In genomic region chr18:3931542-3932112, GRCh38 we compare ENCODE assay signal across 10 cellular contexts.
"Had no signal": no experiment of that assay in that cellular context is flagged by ENCODE, and none has a peak within 500 bp of the region (broad histone marks: within the 10 kb centered on the region; RNA-seq: fewer than 3 reads in every experiment).

No MANE protein-coding gene starts in this region.

- H3K4me1 ChIP-seq: esophagus squamous epithelium, heart left ventricle, left lung had no signal

- DNase-seq: activated CD4-positive, alpha-beta T cell treated with anti-CD3 and anti-CD28 coated beads, Interleukin-2, amount 50 U/mL, for 1 hour; activated naive CD4-positive, alpha-beta T cell treated with anti-CD3 and anti-CD28 coated beads, Interleukin-2, amount 50 U/mL, for 16 hours; cerebellar nuclear complex; dermis blood vessel endothelial cell; esophagus squamous epithelium; foreskin melanocyte; heart left ventricle; left lung; stimulated activated CD8-positive, alpha-beta memory T cell treated with anti-CD3 and anti-CD28 coated beads, Interleukin-4, amount 100 ng/mL, for 48 hours; stimulated activated naive CD8-positive, alpha-beta T cell treated with anti-CD3 and anti-CD28 coated beads, Interleukin-15, Interleukin-2, amounts not matched to agents 100 U/mL and 50 U/mL, for 24 hours had no signal

- H3K4me3 ChIP-seq: esophagus squamous epithelium, heart left ventricle, left lung had no signal

- H3K27ac ChIP-seq: esophagus squamous epithelium, heart left ventricle, left lung had no signal

- H3K36me3 ChIP-seq: esophagus squamous epithelium, heart left ventricle, left lung had no signal

- H3K9me3 ChIP-seq: esophagus squamous epithelium, heart left ventricle, left lung had no signal

- H3K27me3 ChIP-seq: esophagus squamous epithelium, heart left ventricle, left lung had no signal
